Comparison of ENCODE assay signal across 2 cellular contexts in the genomic region with DNA sequence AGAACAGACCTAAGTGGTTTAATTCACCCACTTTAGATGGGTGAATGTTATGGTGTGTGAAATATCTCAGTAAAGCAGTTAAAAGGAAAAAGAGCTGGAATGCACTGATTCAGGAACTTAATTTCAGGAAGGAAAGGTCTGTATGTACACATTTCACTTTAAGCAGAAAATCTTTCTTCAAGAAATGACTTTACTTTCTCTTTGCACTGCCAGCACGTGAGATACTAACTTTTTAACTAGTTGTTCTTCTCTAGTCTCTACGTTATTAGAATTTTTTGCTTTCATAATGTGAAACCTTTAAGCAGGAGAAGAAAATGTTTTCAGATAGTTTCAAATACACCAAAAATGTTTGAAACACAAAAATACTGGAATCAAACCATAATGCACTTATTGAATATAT.
TF ChIP-seq lines count a peak whose summit lies in the region.

No MANE protein-coding gene starts in this region.

TF ChIP-seq in IMR-90, 13 proteins besides CTCF, POLR2A, EP300 and RAD21:
- TF ChIP-seq, protein P1, sequence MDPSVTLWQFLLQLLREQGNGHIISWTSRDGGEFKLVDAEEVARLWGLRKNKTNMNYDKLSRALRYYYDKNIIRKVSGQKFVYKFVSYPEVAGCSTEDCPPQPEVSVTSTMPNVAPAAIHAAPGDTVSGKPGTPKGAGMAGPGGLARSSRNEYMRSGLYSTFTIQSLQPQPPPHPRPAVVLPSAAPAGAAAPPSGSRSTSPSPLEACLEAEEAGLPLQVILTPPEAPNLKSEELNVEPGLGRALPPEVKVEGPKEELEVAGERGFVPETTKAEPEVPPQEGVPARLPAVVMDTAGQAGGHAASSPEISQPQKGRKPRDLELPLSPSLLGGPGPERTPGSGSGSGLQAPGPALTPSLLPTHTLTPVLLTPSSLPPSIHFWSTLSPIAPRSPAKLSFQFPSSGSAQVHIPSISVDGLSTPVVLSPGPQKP (IDR thresholded peaks at IDR 0.05; ENCODE audit: borderline replicate concordance, low read depth, low read length): no peak
- TF ChIP-seq SMC3 (IDR thresholded peaks at IDR 0.05; ENCODE audit: low read depth, low read length): no peak
- TF ChIP-seq CHD1 (IDR thresholded peaks at IDR 0.05; ENCODE audit: low read depth, low read length): no peak
- TF ChIP-seq BHLHE40 (IDR thresholded peaks at IDR 0.05; ENCODE audit: low read depth, low read length): no peak
- TF ChIP-seq CEBPB (IDR thresholded peaks at IDR 0.05; ENCODE audit: low read depth, low read length): no peak
- TF ChIP-seq, protein P2, sequence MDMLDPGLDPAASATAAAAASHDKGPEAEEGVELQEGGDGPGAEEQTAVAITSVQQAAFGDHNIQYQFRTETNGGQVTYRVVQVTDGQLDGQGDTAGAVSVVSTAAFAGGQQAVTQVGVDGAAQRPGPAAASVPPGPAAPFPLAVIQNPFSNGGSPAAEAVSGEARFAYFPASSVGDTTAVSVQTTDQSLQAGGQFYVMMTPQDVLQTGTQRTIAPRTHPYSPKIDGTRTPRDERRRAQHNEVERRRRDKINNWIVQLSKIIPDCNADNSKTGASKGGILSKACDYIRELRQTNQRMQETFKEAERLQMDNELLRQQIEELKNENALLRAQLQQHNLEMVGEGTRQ (IDR thresholded peaks at IDR 0.05; ENCODE audit: low read depth, low read length): no peak
- no peak for TF ChIP-seq RCOR1 (IDR thresholded peaks at IDR 0.05; ENCODE audit: insufficient replicate concordance, low read length)
- TF ChIP-seq MXI1 (IDR thresholded peaks at IDR 0.05; ENCODE audit: borderline replicate concordance, low read depth, low read length): no peak
- TF ChIP-seq RFX5 (IDR thresholded peaks at IDR 0.05; ENCODE audit: low read depth, low read length): no peak
- TF ChIP-seq MAZ (IDR thresholded peaks at IDR 0.05; ENCODE audit: borderline replicate concordance, low read depth, low read length): no peak

TF ChIP-seq in GM23338, 12 proteins besides CTCF, POLR2A, EP300 and RAD21:
- no peak for TF ChIP-seq ZNF331 (CRISPR knock-in tag; IDR thresholded peaks at IDR 0.05; ENCODE audit: low read depth)
- TF ChIP-seq, protein P3, sequence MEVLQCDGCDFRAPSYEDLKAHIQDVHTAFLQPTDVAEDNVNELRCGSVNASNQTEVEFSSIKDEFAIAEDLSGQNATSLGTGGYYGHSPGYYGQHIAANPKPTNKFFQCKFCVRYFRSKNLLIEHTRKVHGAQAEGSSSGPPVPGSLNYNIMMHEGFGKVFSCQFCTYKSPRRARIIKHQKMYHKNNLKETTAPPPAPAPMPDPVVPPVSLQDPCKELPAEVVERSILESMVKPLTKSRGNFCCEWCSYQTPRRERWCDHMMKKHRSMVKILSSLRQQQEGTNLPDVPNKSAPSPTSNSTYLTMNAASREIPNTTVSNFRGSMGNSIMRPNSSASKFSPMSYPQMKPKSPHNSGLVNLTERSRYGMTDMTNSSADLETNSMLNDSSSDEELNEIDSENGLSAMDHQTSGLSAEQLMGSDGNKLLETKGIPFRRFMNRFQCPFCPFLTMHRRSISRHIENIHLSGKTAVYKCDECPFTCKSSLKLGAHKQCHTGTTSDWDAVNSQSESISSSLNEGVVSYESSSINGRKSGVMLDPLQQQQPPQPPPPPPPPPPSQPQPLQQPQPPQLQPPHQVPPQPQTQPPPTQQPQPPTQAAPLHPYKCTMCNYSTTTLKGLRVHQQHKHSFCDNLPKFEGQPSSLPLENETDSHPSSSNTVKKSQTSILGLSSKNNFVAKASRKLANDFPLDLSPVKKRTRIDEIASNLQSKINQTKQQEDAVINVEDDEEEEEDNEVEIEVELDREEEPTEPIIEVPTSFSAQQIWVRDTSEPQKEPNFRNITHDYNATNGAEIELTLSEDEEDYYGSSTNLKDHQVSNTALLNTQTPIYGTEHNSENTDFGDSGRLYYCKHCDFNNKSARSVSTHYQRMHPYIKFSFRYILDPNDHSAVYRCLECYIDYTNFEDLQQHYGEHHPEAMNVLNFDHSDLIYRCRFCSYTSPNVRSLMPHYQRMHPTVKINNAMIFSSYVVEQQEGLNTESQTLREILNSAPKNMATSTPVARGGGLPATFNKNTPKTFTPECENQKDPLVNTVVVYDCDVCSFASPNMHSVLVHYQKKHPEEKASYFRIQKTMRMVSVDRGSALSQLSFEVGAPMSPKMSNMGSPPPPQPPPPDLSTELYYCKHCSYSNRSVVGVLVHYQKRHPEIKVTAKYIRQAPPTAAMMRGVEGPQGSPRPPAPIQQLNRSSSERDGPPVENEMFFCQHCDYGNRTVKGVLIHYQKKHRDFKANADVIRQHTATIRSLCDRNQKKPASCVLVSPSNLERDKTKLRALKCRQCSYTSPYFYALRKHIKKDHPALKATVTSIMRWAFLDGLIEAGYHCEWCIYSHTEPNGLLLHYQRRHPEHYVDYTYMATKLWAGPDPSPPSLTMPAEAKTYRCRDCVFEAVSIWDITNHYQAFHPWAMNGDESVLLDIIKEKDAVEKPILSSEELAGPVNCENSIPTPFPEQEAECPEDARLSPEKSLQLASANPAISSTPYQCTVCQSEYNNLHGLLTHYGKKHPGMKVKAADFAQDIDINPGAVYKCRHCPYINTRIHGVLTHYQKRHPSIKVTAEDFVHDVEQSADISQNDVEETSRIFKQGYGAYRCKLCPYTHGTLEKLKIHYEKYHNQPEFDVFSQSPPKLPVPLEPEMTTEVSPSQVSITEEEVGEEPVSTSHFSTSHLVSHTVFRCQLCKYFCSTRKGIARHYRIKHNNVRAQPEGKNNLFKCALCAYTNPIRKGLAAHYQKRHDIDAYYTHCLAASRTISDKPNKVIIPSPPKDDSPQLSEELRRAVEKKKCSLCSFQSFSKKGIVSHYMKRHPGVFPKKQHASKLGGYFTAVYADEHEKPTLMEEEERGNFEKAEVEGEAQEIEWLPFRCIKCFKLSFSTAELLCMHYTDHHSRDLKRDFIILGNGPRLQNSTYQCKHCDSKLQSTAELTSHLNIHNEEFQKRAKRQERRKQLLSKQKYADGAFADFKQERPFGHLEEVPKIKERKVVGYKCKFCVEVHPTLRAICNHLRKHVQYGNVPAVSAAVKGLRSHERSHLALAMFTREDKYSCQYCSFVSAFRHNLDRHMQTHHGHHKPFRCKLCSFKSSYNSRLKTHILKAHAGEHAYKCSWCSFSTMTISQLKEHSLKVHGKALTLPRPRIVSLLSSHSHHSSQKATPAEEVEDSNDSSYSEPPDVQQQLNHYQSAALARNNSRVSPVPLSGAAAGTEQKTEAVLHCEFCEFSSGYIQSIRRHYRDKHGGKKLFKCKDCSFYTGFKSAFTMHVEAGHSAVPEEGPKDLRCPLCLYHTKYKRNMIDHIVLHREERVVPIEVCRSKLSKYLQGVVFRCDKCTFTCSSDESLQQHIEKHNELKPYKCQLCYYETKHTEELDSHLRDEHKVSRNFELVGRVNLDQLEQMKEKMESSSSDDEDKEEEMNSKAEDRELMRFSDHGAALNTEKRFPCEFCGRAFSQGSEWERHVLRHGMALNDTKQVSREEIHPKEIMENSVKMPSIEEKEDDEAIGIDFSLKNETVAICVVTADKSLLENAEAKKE (CRISPR knock-in tag; IDR thresholded peaks at IDR 0.05): no peak
- no peak for TF ChIP-seq STAT1 (IDR thresholded peaks at IDR 0.05; ENCODE audit: unreplicated experiment)
- no peak for TF ChIP-seq NANOG (IDR thresholded peaks at IDR 0.05; ENCODE audit: borderline replicate concordance)
- TF ChIP-seq EZH2phosphoT487 (IDR thresholded peaks at IDR 0.05; ENCODE audit: unreplicated experiment): no peak
- TF ChIP-seq, protein P4, sequence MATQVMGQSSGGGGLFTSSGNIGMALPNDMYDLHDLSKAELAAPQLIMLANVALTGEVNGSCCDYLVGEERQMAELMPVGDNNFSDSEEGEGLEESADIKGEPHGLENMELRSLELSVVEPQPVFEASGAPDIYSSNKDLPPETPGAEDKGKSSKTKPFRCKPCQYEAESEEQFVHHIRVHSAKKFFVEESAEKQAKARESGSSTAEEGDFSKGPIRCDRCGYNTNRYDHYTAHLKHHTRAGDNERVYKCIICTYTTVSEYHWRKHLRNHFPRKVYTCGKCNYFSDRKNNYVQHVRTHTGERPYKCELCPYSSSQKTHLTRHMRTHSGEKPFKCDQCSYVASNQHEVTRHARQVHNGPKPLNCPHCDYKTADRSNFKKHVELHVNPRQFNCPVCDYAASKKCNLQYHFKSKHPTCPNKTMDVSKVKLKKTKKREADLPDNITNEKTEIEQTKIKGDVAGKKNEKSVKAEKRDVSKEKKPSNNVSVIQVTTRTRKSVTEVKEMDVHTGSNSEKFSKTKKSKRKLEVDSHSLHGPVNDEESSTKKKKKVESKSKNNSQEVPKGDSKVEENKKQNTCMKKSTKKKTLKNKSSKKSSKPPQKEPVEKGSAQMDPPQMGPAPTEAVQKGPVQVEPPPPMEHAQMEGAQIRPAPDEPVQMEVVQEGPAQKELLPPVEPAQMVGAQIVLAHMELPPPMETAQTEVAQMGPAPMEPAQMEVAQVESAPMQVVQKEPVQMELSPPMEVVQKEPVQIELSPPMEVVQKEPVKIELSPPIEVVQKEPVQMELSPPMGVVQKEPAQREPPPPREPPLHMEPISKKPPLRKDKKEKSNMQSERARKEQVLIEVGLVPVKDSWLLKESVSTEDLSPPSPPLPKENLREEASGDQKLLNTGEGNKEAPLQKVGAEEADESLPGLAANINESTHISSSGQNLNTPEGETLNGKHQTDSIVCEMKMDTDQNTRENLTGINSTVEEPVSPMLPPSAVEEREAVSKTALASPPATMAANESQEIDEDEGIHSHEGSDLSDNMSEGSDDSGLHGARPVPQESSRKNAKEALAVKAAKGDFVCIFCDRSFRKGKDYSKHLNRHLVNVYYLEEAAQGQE (IDR thresholded peaks at IDR 0.05; ENCODE audit: unreplicated experiment): no peak
- no peak for TF ChIP-seq JUNB (IDR thresholded peaks at IDR 0.05; ENCODE audit: unreplicated experiment)
- TF ChIP-seq EZH2 (IDR thresholded peaks at IDR 0.05; ENCODE audit: low read depth, unreplicated experiment): no peak
- TF ChIP-seq ZNF114 (CRISPR knock-in tag; IDR thresholded peaks at IDR 0.05): no peak
- TF ChIP-seq, protein P5, sequence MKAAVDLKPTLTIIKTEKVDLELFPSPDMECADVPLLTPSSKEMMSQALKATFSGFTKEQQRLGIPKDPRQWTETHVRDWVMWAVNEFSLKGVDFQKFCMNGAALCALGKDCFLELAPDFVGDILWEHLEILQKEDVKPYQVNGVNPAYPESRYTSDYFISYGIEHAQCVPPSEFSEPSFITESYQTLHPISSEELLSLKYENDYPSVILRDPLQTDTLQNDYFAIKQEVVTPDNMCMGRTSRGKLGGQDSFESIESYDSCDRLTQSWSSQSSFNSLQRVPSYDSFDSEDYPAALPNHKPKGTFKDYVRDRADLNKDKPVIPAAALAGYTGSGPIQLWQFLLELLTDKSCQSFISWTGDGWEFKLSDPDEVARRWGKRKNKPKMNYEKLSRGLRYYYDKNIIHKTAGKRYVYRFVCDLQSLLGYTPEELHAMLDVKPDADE (IDR thresholded peaks at IDR 0.05): no peak
- no peak for TF ChIP-seq POLR2AphosphoS5 (IDR thresholded peaks at IDR 0.05; ENCODE audit: low read depth)
- TF ChIP-seq CREB1 (CRISPR knock-in tag; IDR thresholded peaks at IDR 0.05; ENCODE audit: low read depth): no peak
